ENCODE assay signal across 30 cellular contexts in the genomic region with DNA sequence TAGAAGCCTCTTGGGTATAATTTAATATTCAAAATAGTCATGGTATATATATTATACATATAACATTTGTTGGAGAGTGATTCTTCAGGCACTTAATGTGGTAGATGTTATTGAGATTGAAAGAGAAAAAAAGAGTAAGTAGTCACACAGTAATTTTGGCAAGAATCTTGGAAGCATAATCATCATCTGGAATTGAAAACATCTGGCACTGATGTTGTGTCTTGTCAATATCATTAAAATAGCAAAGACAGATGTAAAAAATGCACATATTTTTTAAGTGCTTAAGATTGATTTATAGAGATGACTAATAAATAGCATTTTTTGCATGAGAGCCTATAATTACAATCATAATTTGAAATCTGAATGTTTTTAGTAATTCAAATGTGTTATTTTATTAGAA. TPM values are rescaled to one million over a fixed set of nuclear protein-coding genes. Genes with fewer than 3 reads are reported as not detected.
"Had no signal": no experiment of that assay in that cellular context is flagged by ENCODE, and none has a peak within 500 bp of the region (broad histone marks: within the 10 kb centered on the region; RNA-seq: fewer than 3 reads in every experiment).

No MANE protein-coding gene starts in this region.

- H3K27ac Mint-ChIP-seq: activated CD4-positive, alpha-beta T cell treated with anti-CD3 and anti-CD28 coated beads, Interleukin-2, amount 10 ng/mL, durations not matched to agents 7 days and 5 days; activated CD8-positive, alpha-beta T cell treated with anti-CD3 and anti-CD28 coated beads, Interleukin-2, amount 10 ng/mL, durations not matched to agents 7 days and 5 days; activated naive CD4-positive, alpha-beta T cell treated with anti-CD3 and anti-CD28 coated beads, Interleukin-2, amount 50 U/mL, for 24 hours; activated naive CD8-positive, alpha-beta T cell treated with anti-CD3 and anti-CD28 coated beads, Interleukin-2, amount 10 ng/mL, durations not matched to agents 7 days and 5 days; activated T-cell treated with anti-CD3 and anti-CD28 coated beads, Interleukin-2, amount 50 U/mL, for 24 hours; activated T-helper 2 cell treated with anti-CD3 and anti-CD28 coated beads, Interferon-gamma antibody, Interleukin-2, Interleukin-4, amounts not matched to agents 10 μg/mL and 5 μg/mL and 100 μg/mL, durations not matched to agents 14 hours and 24 hours and 36 hours had no signal

- ATAC-seq: activated CD8-positive, alpha-beta T cell treated with anti-CD3 and anti-CD28 coated beads, Interleukin-2, amount 10 ng/mL, durations not matched to agents 7 days and 5 days; body of pancreas; PC-3 had no signal

- H3K9me3 Mint-ChIP-seq: activated naive CD4-positive, alpha-beta T cell treated with anti-CD3 and anti-CD28 coated beads, Interleukin-2, amount 50 U/mL, for 24 hours had no signal

- H3K4me1 Mint-ChIP-seq: activated CD4-positive, alpha-beta T cell treated with anti-CD3 and anti-CD28 coated beads, Interleukin-2, amount 10 ng/mL, durations not matched to agents 7 days and 5 days; activated naive CD4-positive, alpha-beta T cell treated with anti-CD3 and anti-CD28 coated beads, Interleukin-2, amount 50 U/mL, for 24 hours; activated naive CD8-positive, alpha-beta T cell treated with anti-CD3 and anti-CD28 coated beads, Interleukin-2, amount 10 ng/mL, durations not matched to agents 7 days and 5 days had no signal

- H3K36me3 Mint-ChIP-seq: activated naive CD4-positive, alpha-beta T cell treated with anti-CD3 and anti-CD28 coated beads, Interleukin-2, amount 50 U/mL, for 24 hours; activated naive CD8-positive, alpha-beta T cell treated with anti-CD3 and anti-CD28 coated beads, Interleukin-2, amount 10 ng/mL, durations not matched to agents 7 days and 5 days had no signal

- H3K4me3 ChIP-seq: adrenal gland, body of pancreas, breast epithelium, Peyer's patch, SJSA1 had no signal

- H3K4me3 Mint-ChIP-seq: activated CD4-positive, alpha-beta T cell treated with anti-CD3 and anti-CD28 coated beads, Interleukin-2, amount 10 ng/mL, durations not matched to agents 7 days and 5 days; activated CD8-positive, alpha-beta T cell treated with anti-CD3 and anti-CD28 coated beads, Interleukin-2, amount 10 ng/mL, durations not matched to agents 7 days and 5 days; activated naive CD4-positive, alpha-beta T cell treated with anti-CD3 and anti-CD28 coated beads, Interleukin-2, amount 50 U/mL, for 24 hours; activated naive CD8-positive, alpha-beta T cell treated with anti-CD3 and anti-CD28 coated beads, Interleukin-2, amount 10 ng/mL, durations not matched to agents 7 days and 5 days; activated T-cell treated with anti-CD3 and anti-CD28 coated beads, Interleukin-2, amount 50 U/mL, for 24 hours had no signal

- H3K27me3 Mint-ChIP-seq: activated CD4-positive, alpha-beta T cell treated with anti-CD3 and anti-CD28 coated beads, Interleukin-2, amount 10 ng/mL, durations not matched to agents 7 days and 5 days; activated naive CD4-positive, alpha-beta T cell treated with anti-CD3 and anti-CD28 coated beads, Interleukin-2, amount 50 U/mL, for 24 hours; activated naive CD8-positive, alpha-beta T cell treated with anti-CD3 and anti-CD28 coated beads, Interleukin-2, amount 10 ng/mL, durations not matched to agents 7 days and 5 days; activated T-cell treated with anti-CD3 and anti-CD28 coated beads, Interleukin-2, amount 50 U/mL, for 24 hours had no signal

- DNase-seq: activated CD4-positive, alpha-beta T cell treated with anti-CD3 and anti-CD28 coated beads, Interleukin-2, amount 10 ng/mL, durations not matched to agents 7 days and 5 days; activated CD4-positive, alpha-beta T cell treated with anti-CD3 and anti-CD28 coated beads, Interleukin-2, amount 50 U/mL, for 48 hours; activated CD8-positive, alpha-beta T cell treated with anti-CD3 and anti-CD28 coated beads, Interleukin-2, amount 10 ng/mL, durations not matched to agents 7 days and 5 days; activated gamma-delta T cell; activated naive CD4-positive, alpha-beta T cell treated with Interleukin-2 at 50 U/mL for 16 hours; activated naive CD8-positive, alpha-beta T cell treated with anti-CD3 and anti-CD28 coated beads, Interleukin-2, amount 10 ng/mL, durations not matched to agents 7 days and 5 days; activated T-cell treated with anti-CD3 and anti-CD28 coated beads, Interleukin-2, amount 50 U/mL, for 24 hours; adrenal gland; body of pancreas; Karpas-422; NCI-H1048; NCI-H1436 treated with DMSO at 0.1 percent for 48 hours; NCI-H1694 treated with DMSO at 0.1 percent for 48 hours; NCI-H2029; NCI-H345; NCI-H524 treated with DMSO at 0.1 percent for 48 hours; NK-92 treated with Interleukin-12 subunit alpha and Interleukin-12 subunit beta, amount 100 ng/mL, for 24 hours; PC-3; Peyer's patch; RPMI8226; SHP77 treated with DMSO at 0.1 percent for 48 hours; SW 1271; T-helper 1 cell; T-helper 2 cell; T1000 had no signal

RNA-seq across cellular contexts. Expression of gene SEMA3D, which starts 9.5 kb away (rescaled TPM):
- total RNA-seq: activated CD4-positive, alpha-beta T cell treated with anti-CD3 and anti-CD28 coated beads, Interleukin-2, amount 10 ng/mL, durations not matched to agents 7 days and 5 days; activated CD8-positive, alpha-beta T cell treated with anti-CD3 and anti-CD28 coated beads, Interleukin-2, amount 10 ng/mL, durations not matched to agents 7 days and 5 days; activated naive CD8-positive, alpha-beta T cell treated with anti-CD3 and anti-CD28 coated beads, Interleukin-2, amount 10 ng/mL, durations not matched to agents 7 days and 5 days; MCF 10A had no signal
